ENCODE assay signal across 20 cellular contexts in the genomic region with DNA sequence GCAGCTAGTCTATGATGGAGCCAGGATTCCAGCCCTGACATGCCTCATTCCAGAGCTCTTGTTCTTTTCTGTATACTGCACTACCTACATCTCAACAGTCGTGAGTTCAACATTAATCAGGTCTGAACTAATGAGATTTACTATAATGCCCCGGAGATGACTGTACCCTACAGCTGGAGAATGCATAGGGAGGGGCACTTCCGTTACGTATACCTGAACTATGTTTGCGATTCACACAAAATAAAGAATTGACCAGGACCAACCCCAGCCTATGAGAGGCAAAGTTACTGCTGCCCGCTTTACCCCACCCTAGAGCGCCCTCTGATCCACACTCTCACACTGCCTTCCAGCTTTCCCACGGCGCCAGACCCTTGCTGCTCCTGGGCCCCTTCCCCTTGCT.
A peak's percentile ranks its signal among the peaks of the same experiment; 100 is the strongest.
DNase-seq lines count a peak whose midpoint lies in the region; ATAC-seq, FAIRE-seq and TF ChIP-seq lines count a peak whose summit lies in the region.
"Had no signal": no experiment of that assay in that cellular context is flagged by ENCODE, and none has a peak within 500 bp of the region (broad histone marks: within the 10 kb centered on the region; RNA-seq: fewer than 3 reads in every experiment).

No MANE protein-coding gene starts in this region.

- no peak overlapping the region for H3K4me3 Mint-ChIP-seq in CD14-positive monocyte
- H3K4me3 Mint-ChIP-seq in nephron: no peak overlapping the region
- H3K4me3 Mint-ChIP-seq: activated CD4-positive, alpha-beta T cell treated with anti-CD3 and anti-CD28 coated beads, Interleukin-2, amount 10 ng/mL, durations not matched to agents 7 days and 5 days had no signal

- H3K9me3 Mint-ChIP-seq in CD14-positive monocyte: peaks cover 0 to 5% (median 0%) of the 10 kb centered on the region in 7 donors
- H3K9me3 Mint-ChIP-seq in nephron: peaks cover 4% of the 10 kb centered on the region
- H3K9me3 Mint-ChIP-seq: activated CD4-positive, alpha-beta T cell treated with anti-CD3 and anti-CD28 coated beads, Interleukin-2, amount 10 ng/mL, durations not matched to agents 7 days and 5 days had no signal

- no peaks in the 10 kb centered on the region for H3K36me3 ChIP-seq in bronchial epithelial cell (ENCODE audit: control insufficient read depth, insufficient read depth, low read length)

- TF ChIP-seq CTCF in CD14-positive monocyte (IDR thresholded peaks at IDR 0.05): no peak
- TF ChIP-seq CTCF in bronchial epithelial cell (IDR thresholded peaks at IDR 0.05; ENCODE audit: insufficient read depth, low read length, severe bottlenecking): no peak
- no peak for TF ChIP-seq CTCF in nephron (IDR thresholded peaks at IDR 0.05; ENCODE audit: unreplicated experiment in 3 of 3)

- DNase-seq in CD14-positive monocyte (ENCODE audit: low spot score) (no peak), NCI-H82 treated with DMSO at 0.1 percent for 48 hours (lab: John Stamatoyannopoulos, UW; ENCODE audit: unreplicated experiment) (peak; percentile 78), bronchial epithelial cell (ENCODE audit: low read depth) (peak; percentile 99), islet precursor cell (no peak), amniotic stem cell (lab: John Stamatoyannopoulos, UW) (no peak)
- DNase-seq: activated CD4-positive, alpha-beta T cell treated with anti-CD3 and anti-CD28 coated beads, Interleukin-2, amount 10 ng/mL, durations not matched to agents 7 days and 5 days; activated CD8-positive, alpha-beta memory T cell treated with anti-CD3 and anti-CD28 coated beads, Interleukin-2, amount 50 U/mL, for 48 hours; activated gamma-delta T cell treated with Interleukin-2 at 50 U/mL for 16 hours; amygdala; DMS79 treated with DMSO at 0.1 percent for 48 hours; effector memory CD4-positive, alpha-beta T cell; left cardiac atrium; NCI-H1105 treated with DMSO at 0.1 percent for 48 hours; right cardiac atrium; stimulated activated CD4-positive, alpha-beta T cell treated with anti-CD3 and anti-CD28 coated beads, Interleukin-2, amount 100 ng/mL, for 24 hours; SW 1271 had no signal

- H3K27me3 Mint-ChIP-seq in CD14-positive monocyte (ENCODE audit: low read depth in 3 of 3) (peaks cover 0 to 2% (median 1%) of the 10 kb centered on the region in 3 donors), nephron (ENCODE audit: low read depth) (no peaks in the 10 kb centered on the region)

- H3K27me3 ChIP-seq in bronchial epithelial cell (ENCODE audit: control insufficient read depth, insufficient read depth, low read length): no peaks in the 10 kb centered on the region

- peaks cover 42% of the 10 kb centered on the region for H3K4me1 Mint-ChIP-seq in CD14-positive monocyte
- H3K4me1 Mint-ChIP-seq in nephron: peaks cover 41% of the 10 kb centered on the region

- FAIRE-seq in bronchial epithelial cell (lab: Jason Lieb, UNC): peak; percentile 18
- FAIRE-seq: GM18507 had no signal

- no peak overlapping the region for H3K4me3 ChIP-seq in bronchial epithelial cell (ENCODE audit: low read depth, low read length)

- intact Hi-C loops in CD14-positive monocyte (cut with micrococcal nuclease): loop anchor here in 1 of 2 donors (5.0 kb wide), 1 partner anchor 41 kb away; no protein-coding TSS in a partner anchor

- no peak for ATAC-seq in HG02981 (IDR thresholded peaks at IDR 0.05; ENCODE audit: unreplicated experiment)
- no peak for ATAC-seq in HG03378 (IDR thresholded peaks at IDR 0.05; ENCODE audit: unreplicated experiment)
- ATAC-seq: left cardiac atrium, right cardiac atrium had no signal

- H3K36me3 Mint-ChIP-seq in CD14-positive monocyte (peaks cover 0 to 4% of the 10 kb centered on the region in 2 donors), nephron (ENCODE audit: low read depth) (peaks cover 26% of the 10 kb centered on the region)

- H3K27ac Mint-ChIP-seq in CD14-positive monocyte (peak overlapping the region; percentile 51 to 93 (median 71)), nephron (peak overlapping the region in 2 of 3 experiments; percentile 40 to 41)
- H3K27ac Mint-ChIP-seq: activated CD4-positive, alpha-beta T cell treated with anti-CD3 and anti-CD28 coated beads, Interleukin-2, amount 10 ng/mL, durations not matched to agents 7 days and 5 days had no signal

Comparison
In these comparisons a context has a peak if more than half of its experiments do, and no peak if none do; other contexts are left out.
1. DNase-seq: peak in NCI-H82 treated with DMSO at 0.1 percent for 48 hours (single experiment) and bronchial epithelial cell (single experiment); none in CD14-positive monocyte (single experiment), islet precursor cell (single experiment) and amniotic stem cell (single experiment).